20 cellular contexts compared by ENCODE assay signal in genomic region chr16:61968242-61968978, GRCh38.
DNase-seq lines count a peak whose midpoint lies in the region; ATAC-seq, FAIRE-seq and TF ChIP-seq lines count a peak whose summit lies in the region.
"Had no signal": no experiment of that assay in that cellular context is flagged by ENCODE, and none has a peak within 500 bp of the region (broad histone marks: within the 10 kb centered on the region; RNA-seq: fewer than 3 reads in every experiment).

No MANE protein-coding gene starts in this region.

- DNase-seq in WTC11 (ENCODE audit: low spot score) (peak; percentile 16), endodermal cell (peak; percentile 58), thoracic aorta (ENCODE audit: low spot score) (no peak), prostate gland (ENCODE audit: low spot score) (no peak), 8988T (no peak), Peyer's patch (no peak), GM12891 (ENCODE audit: insufficient read length, low spot score) (no peak)
- DNase-seq: CD8-positive, alpha-beta T cell; DMS153; Kasumi-1; NCI-H1417 treated with DMSO at 0.1 percent for 48 hours; NCI-H187 treated with DMSO at 0.1 percent for 48 hours; NCI-H2107; PC-9; SHP77 treated with DMSO at 0.1 percent for 48 hours; SK-N-SH had no signal

- H3K27me3 ChIP-seq in endodermal cell (ENCODE audit: control insufficient read depth, insufficient read depth, low read length, poor library complexity, severe bottlenecking), result no peaks in the 10 kb centered on the region
- H3K27me3 ChIP-seq in neural cell (ENCODE audit: insufficient read depth, low read depth, low read length), result no peaks in the 10 kb centered on the region
- no peaks in the 10 kb centered on the region for H3K27me3 ChIP-seq in thoracic aorta (replicated peaks; ENCODE audit: insufficient read depth)
- H3K27me3 ChIP-seq in prostate gland (replicated peaks; ENCODE audit: insufficient read depth), result no peaks in the 10 kb centered on the region
- H3K27me3 ChIP-seq in Peyer's patch, result no peaks in the 10 kb centered on the region
- H3K27me3 ChIP-seq: BLaER1 treated with 17β-estradiol and CSF1 and Interleukin-3, amounts not matched to agents 10 nM and 100 nM had no signal

- intact Hi-C loops in prostate gland (cut with DNase I), result no loop called here

- H3K9me3 ChIP-seq in endodermal cell (ENCODE audit: control insufficient read depth, low read length) (peaks cover 10% of the 10 kb centered on the region), neural cell (ENCODE audit: low read length) (no peaks in the 10 kb centered on the region), thoracic aorta (no peaks in the 10 kb centered on the region), prostate gland (no peaks in the 10 kb centered on the region), Peyer's patch (no peaks in the 10 kb centered on the region)
- H3K9me3 ChIP-seq: BLaER1 treated with 17β-estradiol and CSF1 and Interleukin-3, amounts not matched to agents 10 nM and 100 nM; SK-N-SH had no signal

- no peak overlapping the region for H3K4me2 ChIP-seq in neural cell (ENCODE audit: low read length)
- H3K4me2 ChIP-seq: BLaER1 treated with 17β-estradiol and CSF1 and Interleukin-3, amounts not matched to agents 10 nM and 100 nM; PC-9; SK-N-SH had no signal

- no peaks in the 10 kb centered on the region; the same call in 1 of the 2 replicates for H3K27me3 Mint-ChIP-seq in WTC11 (ENCODE audit: low read depth)
- peaks cover 2% of the 10 kb centered on the region for H3K27me3 Mint-ChIP-seq in endodermal cell (ENCODE audit: insufficient read depth)

- H3K27ac ChIP-seq in endodermal cell (ENCODE audit: low read depth, low read length) (no peak overlapping the region), neural cell (ENCODE audit: low read length) (peak overlapping the region; percentile 29), thoracic aorta (no peak overlapping the region), prostate gland (no peak overlapping the region), Peyer's patch (no peak overlapping the region)
- H3K27ac ChIP-seq: BLaER1 treated with 17β-estradiol and CSF1 and Interleukin-3, amounts not matched to agents 10 nM and 100 nM; PC-9; RWPE1 had no signal

- TF ChIP-seq EP300 in neural cell (conservative IDR thresholded peaks at IDR 0.05; ENCODE audit: poor library complexity, severe bottlenecking), result peak; percentile 42

- H3F3A ChIP-seq in neural cell (ENCODE audit: insufficient read depth, low read length, poor library complexity, severe bottlenecking), result peaks cover 4% of the 10 kb centered on the region

- H3K36me3 ChIP-seq in endodermal cell (ENCODE audit: control insufficient read depth, insufficient read depth, low read length), result no peaks in the 10 kb centered on the region
- H3K36me3 ChIP-seq in neural cell (ENCODE audit: insufficient read depth, low read length), result no peaks in the 10 kb centered on the region
- no peaks in the 10 kb centered on the region for H3K36me3 ChIP-seq in thoracic aorta
- no peaks in the 10 kb centered on the region for H3K36me3 ChIP-seq in prostate gland
- no peaks in the 10 kb centered on the region for H3K36me3 ChIP-seq in Peyer's patch
- H3K36me3 ChIP-seq: BLaER1 treated with 17β-estradiol and CSF1 and Interleukin-3, amounts not matched to agents 10 nM and 100 nM had no signal

- H3K9ac ChIP-seq in endodermal cell (ENCODE audit: extremely low read depth, low read length, poor library complexity, severe bottlenecking), result no peak overlapping the region
- no peak overlapping the region for H3K9ac ChIP-seq in neural cell (ENCODE audit: low read length)
- H3K9ac ChIP-seq: BLaER1 treated with 17β-estradiol and CSF1 and Interleukin-3, amounts not matched to agents 10 nM and 100 nM; SK-N-SH had no signal

- no peak overlapping the region for H2AFZ ChIP-seq in neural cell (ENCODE audit: low read depth, low read length)
- H2AFZ ChIP-seq: PC-9 had no signal

- H3K4me3 ChIP-seq in endodermal cell (ENCODE audit: low read length) (no peak overlapping the region), neural cell (ENCODE audit: low read length) (peak overlapping the region; percentile 16), thoracic aorta (peak overlapping the region; percentile 20), prostate gland (no peak overlapping the region), Peyer's patch (no peak overlapping the region)
- H3K4me3 ChIP-seq: BLaER1 treated with 17β-estradiol and CSF1 and Interleukin-3, amounts not matched to agents 10 nM and 100 nM; PC-9 had no signal

- H3K4me1 ChIP-seq in endodermal cell (ENCODE audit: control insufficient read depth, insufficient read depth, low read length) (peaks cover 4% of the 10 kb centered on the region), thoracic aorta (ENCODE audit: control insufficient read depth in 1 of 2, low read depth in 2 of 2) (peaks cover 0 to 13% of the 10 kb centered on the region in 2 donors), prostate gland (replicated peaks) (no peaks in the 10 kb centered on the region), Peyer's patch (no peaks in the 10 kb centered on the region)
- H3K4me1 ChIP-seq: BLaER1 treated with 17β-estradiol and CSF1 and Interleukin-3, amounts not matched to agents 10 nM and 100 nM had no signal

- POLR2A ChIA-PET in WTC11 (lab: Charles Lee), result no interaction called here

- H3K79me2 ChIP-seq in neural cell (replicated peaks; ENCODE audit: insufficient read depth, low read length), result no peaks in the 10 kb centered on the region

- H4K20me1 ChIP-seq in neural cell (ENCODE audit: insufficient read depth), result no peaks in the 10 kb centered on the region
- H4K20me1 ChIP-seq: BLaER1 treated with 17β-estradiol and CSF1 and Interleukin-3, amounts not matched to agents 10 nM and 100 nM had no signal

- H3K36me3 Mint-ChIP-seq in WTC11 (peaks cover 10% of the 10 kb centered on the region), endodermal cell (ENCODE audit: low read depth) (no peaks in the 10 kb centered on the region)
- H3K36me3 Mint-ChIP-seq: CD8-positive, alpha-beta T cell had no signal

- TF ChIP-seq POLR2A in prostate gland (IDR thresholded peaks at IDR 0.05) (no peak), Peyer's patch (IDR thresholded peaks at IDR 0.05) (no peak), GM12891 (IDR thresholded peaks at IDR 0.05; ENCODE audit: low read depth, low read length) (no peak)

- H3K27ac Mint-ChIP-seq in WTC11, result peak overlapping the region; percentile 82
- H3K27ac Mint-ChIP-seq in endodermal cell, result no peak overlapping the region
- H3K27ac Mint-ChIP-seq: CD8-positive, alpha-beta T cell had no signal

- TF ChIP-seq RAD21 in neural cell (conservative IDR thresholded peaks at IDR 0.05), result no peak

- H3K9me2 ChIP-seq in neural cell (ENCODE audit: insufficient read depth, low read length), result no peaks in the 10 kb centered on the region
- H3K9me2 ChIP-seq: SK-N-SH had no signal

- 65 to 77% methylated on average over 3 to 7 of the region's 7 CpGs for WGBS in endodermal cell (ENCODE audit: insufficient coverage in 1 of 2, insufficient read length in 1 of 2), 2 experiments
- 60% methylated on average over 7 of the region's 7 CpGs for WGBS in prostate gland

- H3K4me1 Mint-ChIP-seq in WTC11 (peaks cover 51% of the 10 kb centered on the region), endodermal cell (peaks cover 10% of the 10 kb centered on the region)

- TF ChIP-seq CTCF in WTC11 (IDR thresholded peaks at IDR 0.05) (no peak), endodermal cell (conservative IDR thresholded peaks at IDR 0.05) (no peak), neural cell (IDR thresholded peaks at IDR 0.05; ENCODE audit: poor library complexity, severe bottlenecking) (no peak), thoracic aorta (IDR thresholded peaks at IDR 0.05) (no peak), prostate gland (IDR thresholded peaks at IDR 0.05) (no peak), Peyer's patch (IDR thresholded peaks at IDR 0.05) (no peak)

- H3K9me3 Mint-ChIP-seq in WTC11 (peaks cover 12% of the 10 kb centered on the region), endodermal cell (peaks cover 10% of the 10 kb centered on the region)

- no peak for FAIRE-seq in GM12891 (lab: Jason Lieb, UNC)
- FAIRE-seq: GM12892 had no signal

- CTCF ChIA-PET in WTC11 (lab: Charles Lee), result interaction anchor here (1.2 kb wide), 2 partner anchors 110 to 513 kb away, joined by 3 to 10 read pairs; no protein-coding TSS in a partner anchor

- H3K4me3 Mint-ChIP-seq in WTC11, result no peak overlapping the region
- no peak overlapping the region for H3K4me3 Mint-ChIP-seq in endodermal cell
- H3K4me3 Mint-ChIP-seq: CD8-positive, alpha-beta T cell had no signal

- ATAC-seq in WTC11 (peak; percentile 72), thoracic aorta (ENCODE audit: insufficient number of reproducible peaks, low FRiP score, low read depth) (no peak)
- ATAC-seq: CD8-positive, alpha-beta T cell had no signal

TF ChIP-seq in WTC11, 78 proteins besides CTCF, POLR2A, EP300 and RAD21 (continues in another document):
- TF ChIP-seq ZNF317 (CRISPR knock-in tag; IDR thresholded peaks at IDR 0.05; ENCODE audit: borderline replicate concordance, low read depth), result no peak

TF ChIP-seq in neural cell, 6 proteins besides CTCF, POLR2A, EP300 and RAD21 (continues in another document):
- TF ChIP-seq EZH2 (IDR thresholded peaks at IDR 0.05; ENCODE audit: borderline replicate concordance, insufficient read depth, low read length, poor library complexity, severe bottlenecking) (no peak), TAF1 (IDR thresholded peaks at IDR 0.05; ENCODE audit: low read depth) (no peak)

TF ChIP-seq in GM12891, 5 proteins besides CTCF, POLR2A, EP300 and RAD21:
- TF ChIP-seq POU2F2 (IDR thresholded peaks at IDR 0.05; ENCODE audit: low read depth, low read length) (no peak), SPI1 (IDR thresholded peaks at IDR 0.05; ENCODE audit: low read depth, low read length) (no peak), POLR2AphosphoS5 (IDR thresholded peaks at IDR 0.05; ENCODE audit: low read depth, low read length) (no peak), PAX5 (IDR thresholded peaks at IDR 0.05; ENCODE audit: insufficient read depth, low read length, severe bottlenecking) (no peak), TAF1 (IDR thresholded peaks at IDR 0.05; ENCODE audit: low read depth, low read length) (no peak)

Comparison
In these comparisons a context has a peak if more than half of its experiments do, and no peak if none do; other contexts are left out.
1. DNase-seq: peak in WTC11 (single experiment) and endodermal cell (single experiment); none in thoracic aorta (single experiment), prostate gland (single experiment), 8988T (single experiment), Peyer's patch (0 of 3) and GM12891 (single experiment).
2. H3K4me3 ChIP-seq: peak in neural cell (single experiment) and thoracic aorta (single experiment); none in endodermal cell (single experiment), prostate gland (0 of 2) and Peyer's patch (0 of 4).